ENCODE assay signal across 15 cellular contexts in the genomic region with DNA sequence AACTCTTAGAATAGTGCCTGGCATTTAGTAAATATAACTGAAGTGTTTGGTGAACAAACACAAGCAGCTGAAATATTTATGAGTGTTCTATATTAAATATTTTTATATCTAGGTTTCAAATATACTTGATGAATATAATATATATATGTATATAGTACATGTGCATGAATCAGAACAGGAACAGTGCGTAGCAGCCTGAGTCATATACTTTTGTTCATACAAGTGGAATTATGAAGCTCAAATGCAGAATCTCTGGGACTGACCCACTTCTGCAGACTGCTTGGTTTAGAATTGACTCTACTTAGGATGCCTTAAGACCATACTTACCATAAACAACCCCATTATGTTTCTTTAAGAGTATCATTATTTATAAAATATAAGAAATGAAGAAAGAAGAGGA.
DNase-seq lines count a peak whose midpoint lies in the region; ATAC-seq and TF ChIP-seq lines count a peak whose summit lies in the region.
"Had no signal": no experiment of that assay in that cellular context is flagged by ENCODE, and none has a peak within 500 bp of the region (broad histone marks: within the 10 kb centered on the region; RNA-seq: fewer than 3 reads in every experiment).

No MANE protein-coding gene starts in this region.

- H3K36me3 ChIP-seq in HAP-1 (replicated peaks) = no peaks in the 10 kb centered on the region

- no peak for TF ChIP-seq CTCF in epithelial cell of esophagus (IDR thresholded peaks at IDR 0.05; ENCODE audit: insufficient read depth, low read depth, low read length, missing control alignments)

- H3K4me3 ChIP-seq in epithelial cell of esophagus (ENCODE audit: low read length) = no peak overlapping the region
- H3K4me3 ChIP-seq in HAP-1 = no peak overlapping the region
- H3K4me3 ChIP-seq: GM12878 had no signal

- ATAC-seq in GM21619 (IDR thresholded peaks at IDR 0.05; ENCODE audit: unreplicated experiment) = no peak
- ATAC-seq: GM12878 had no signal

- H3K4me1 ChIP-seq in HAP-1 = no peaks in the 10 kb centered on the region; the same call in 1 of the 2 replicates

- DNase-seq in ELR (ENCODE audit: low read depth) (peak; percentile 4), RKO (ENCODE audit: low spot score) (peak; percentile 5), epithelial cell of esophagus (ENCODE audit: low read depth) (peak; percentile 53), activated T-cell treated with anti-CD3 and anti-CD28 coated beads for 4 hours (no peak), HAP-1 (ENCODE audit: low spot score in 2 of 2) (no peak)
- DNase-seq: C1 segment of cervical spinal cord; Calu3; CD4-positive, alpha-beta memory T cell; COR-L47; DMS153; DMS79 treated with DMSO at 0.1 percent for 48 hours; GOT3; HCEC 1CT had no signal

- in situ Hi-C loops in HAP-1 (cut with MboI; ENCODE audit: low sequenced_read_pairs) = no loop called here

- no peaks in the 10 kb centered on the region for H3K27me3 ChIP-seq in HAP-1 (ENCODE audit: low read depth)

- H3K9me3 ChIP-seq in HAP-1 = no peaks in the 10 kb centered on the region

Comparison
In these comparisons a context has a peak if more than half of its experiments do, and no peak if none do; other contexts are left out.
1. DNase-seq: peak in ELR (single experiment), RKO (single experiment) and epithelial cell of esophagus (single experiment); none in activated T-cell treated with anti-CD3 and anti-CD28 coated beads for 4 hours (single experiment) and HAP-1 (0 of 2).